29 cellular contexts compared by ENCODE assay signal in the genomic region with DNA sequence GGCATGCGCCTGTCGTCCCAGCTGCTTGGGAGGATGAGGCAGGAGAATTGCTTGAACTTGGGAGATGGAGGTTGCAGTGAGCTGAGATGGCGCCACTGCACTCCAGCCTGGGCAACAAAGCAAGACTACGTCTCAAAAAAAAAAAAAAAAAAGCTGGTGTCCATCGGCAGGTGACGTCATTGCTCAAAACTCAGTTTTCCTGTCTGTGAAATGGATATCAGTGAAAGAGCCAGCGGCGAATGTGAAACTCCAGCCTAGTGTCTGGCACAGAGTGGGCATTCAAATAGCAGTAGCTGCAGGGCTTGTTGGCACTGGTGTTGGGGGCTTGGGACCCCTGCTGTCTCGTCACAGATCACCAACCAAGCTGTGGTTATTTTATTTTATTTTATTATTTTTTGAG.
"Had no signal": no experiment of that assay in that cellular context is flagged by ENCODE, and none has a peak within 500 bp of the region (broad histone marks: within the 10 kb centered on the region; RNA-seq: fewer than 3 reads in every experiment).

No MANE protein-coding gene starts in this region.

- FAIRE-seq: astrocyte, bronchial epithelial cell, frontal cortex had no signal

- H3K36me3 ChIP-seq: brain microvascular endothelial cell, WERI-Rb-1 had no signal

- H3K27ac ChIP-seq: brain microvascular endothelial cell, coronary artery, dorsolateral prefrontal cortex, WERI-Rb-1 had no signal

- ATAC-seq: activated CD4-positive, CD25-positive, alpha-beta regulatory T cell treated with anti-CD3 and anti-CD28 coated beads, Interleukin-2, amount 50 U/mL, for 24 hours; activated CD8-positive, alpha-beta T cell treated with anti-CD3 and anti-CD28 coated beads for 36 hours; activated T-cell treated with anti-CD3 and anti-CD28 coated beads, Interleukin-2, amount 50 U/mL, for 4 hours; activated T-helper 17 cell treated with anti-CD3 and anti-CD28 coated beads, Interleukin-2, amount 50 U/mL, for 72 hours; esophagus mucosa; T-helper 17 cell had no signal

- H3K27me3 ChIP-seq: brain microvascular endothelial cell, dorsolateral prefrontal cortex had no signal

- DNase-seq: activated B cell treated with CpG ODN at 0.5 μM for 24 hours; activated CD4-positive, alpha-beta T cell treated with anti-CD3 and anti-CD28 coated beads for 48 hours; activated CD4-positive, alpha-beta T cell treated with anti-CD3 and anti-CD28 coated beads, Interleukin-2, amount 50 U/mL, for 1 hour; activated CD4-positive, alpha-beta T cell treated with anti-CD3 and anti-CD28 coated beads, Interleukin-2, amount 50 U/mL, for 48 hours; activated CD8-positive, alpha-beta memory T cell treated with anti-CD3 and anti-CD28 coated beads for 24 hours; activated CD8-positive, alpha-beta T cell treated with anti-CD3 and anti-CD28 coated beads for 36 hours; activated effector memory CD4-positive, alpha-beta T cell treated with Interleukin-2 at 50 U/mL for 16 hours; activated gamma-delta T cell treated with Interleukin-2 at 50 U/mL for 16 hours; activated naive CD4-positive, alpha-beta T cell treated with anti-CD3 and anti-CD28 coated beads, Interleukin-2, amount 50 U/mL, for 16 hours; activated naive CD4-positive, alpha-beta T cell treated with Interleukin-2 at 50 U/mL for 16 hours; activated T-cell treated with anti-CD3 and anti-CD28 coated beads, Interleukin-2, amount 50 U/mL, for 4 hours; amniotic stem cell; anterior cingulate cortex; brain microvascular endothelial cell; dorsolateral prefrontal cortex; effector memory CD4-positive, alpha-beta T cell; endodermal cell; foreskin fibroblast; head of caudate nucleus; T-helper 17 cell; T1000; WERI-Rb-1 had no signal

- H3K4me3 ChIP-seq: coronary artery, dorsolateral prefrontal cortex had no signal
